ENCODE assay signal across 16 cellular contexts in the genomic region with DNA sequence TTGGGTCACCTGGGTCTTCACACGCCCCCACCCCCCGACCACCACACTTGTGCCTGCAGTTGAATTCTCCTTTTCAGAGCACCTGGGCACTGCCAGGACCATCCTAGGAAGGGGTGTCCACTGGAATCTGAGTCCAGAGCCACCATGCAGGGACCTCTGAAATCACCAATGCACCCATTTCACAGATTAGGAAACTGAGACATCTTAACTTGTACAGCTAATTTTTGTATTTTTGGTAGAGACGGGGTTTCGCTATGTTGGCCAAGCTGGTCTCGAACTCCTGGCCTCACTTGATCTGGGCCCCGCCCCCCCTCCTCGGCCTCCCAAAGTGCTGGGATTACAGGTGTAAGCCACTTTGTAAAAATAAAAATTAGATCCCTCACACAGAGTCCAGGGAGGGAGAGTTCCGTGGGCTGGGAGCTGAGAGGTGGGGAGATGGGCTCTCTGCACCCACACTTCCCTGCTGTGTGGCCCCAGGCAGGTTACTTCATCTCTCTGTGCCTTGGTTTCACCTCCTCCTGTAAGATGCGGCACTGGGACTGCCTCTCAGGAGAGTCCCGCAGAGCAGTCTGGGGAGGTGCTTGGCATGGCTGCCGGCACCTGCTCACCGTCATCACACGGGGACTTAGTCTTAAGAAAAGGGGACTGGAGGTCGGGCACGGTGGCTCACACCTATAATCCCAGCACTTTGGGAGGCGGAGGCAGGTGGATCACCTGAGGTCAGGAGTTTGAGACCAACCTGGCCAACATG. TPM values are rescaled to one million over a fixed set of nuclear protein-coding genes. Genes with fewer than 3 reads are reported as not detected.
DNase-seq lines count a peak whose midpoint lies in the region; FAIRE-seq and TF ChIP-seq lines count a peak whose summit lies in the region.
"Had no signal": no experiment of that assay in that cellular context is flagged by ENCODE, and none has a peak within 500 bp of the region (broad histone marks: within the 10 kb centered on the region; RNA-seq: fewer than 3 reads in every experiment).

No MANE protein-coding gene starts in this region.

- no peak for FAIRE-seq in GM12891 (lab: Jason Lieb, UNC)
- FAIRE-seq: A204.1 had no signal

- H3K27me3 Mint-ChIP-seq in T-helper 1 cell treated with Interleukin-12 subunit alpha and Interleukin-12 subunit beta and Interleukin-4 antibody, amounts not matched to agents 30 μg/mL and 1 μg/mL, for 36 hours (ENCODE audit: low read depth) = peaks cover 4% of the 10 kb centered on the region
- H3K27me3 Mint-ChIP-seq in nephron progenitor cell (ENCODE audit: low read depth, poor library complexity) = peaks cover 13% of the 10 kb centered on the region
- H3K27me3 Mint-ChIP-seq: activated CD8-positive, alpha-beta T cell treated with anti-CD3 and anti-CD28 coated beads for 36 hours had no signal

- DNase-seq in T-helper 1 cell = no peak
- no peak for DNase-seq in GM12864 (ENCODE audit: low read depth)
- DNase-seq in nephron progenitor cell = no peak
- no peak for DNase-seq in Kasumi-1 (lab: John Stamatoyannopoulos, UW)
- no peak for DNase-seq in stimulated activated CD4-positive, alpha-beta T cell treated with anti-CD3 and anti-CD28 coated beads, Interleukin-1b, Interleukin-23, amount 100 ng/mL, for 48 hours
- no peak for DNase-seq in GM12891 (ENCODE audit: insufficient read length, low spot score)
- DNase-seq: cerebellar nuclear complex, NCI-H1417 treated with DMSO at 0.1 percent for 48 hours had no signal

- H3K4me1 Mint-ChIP-seq in T-helper 1 cell treated with Interleukin-12 subunit alpha and Interleukin-12 subunit beta and Interleukin-4 antibody, amounts not matched to agents 30 μg/mL and 1 μg/mL, for 36 hours (ENCODE audit: low read depth) = peaks cover 3% of the 10 kb centered on the region
- peaks cover 11% of the 10 kb centered on the region for H3K4me1 Mint-ChIP-seq in nephron progenitor cell

- no peak for TF ChIP-seq CTCF in GM12864 (IDR thresholded peaks at IDR 0.05; ENCODE audit: low read depth, low read length, missing control alignments)
- no peak for TF ChIP-seq CTCF in VCaP (conservative IDR thresholded peaks at IDR 0.05)
- TF ChIP-seq CTCF in nephron progenitor cell (IDR thresholded peaks at IDR 0.05) = no peak

- no peaks in the 10 kb centered on the region for H3K9me3 Mint-ChIP-seq in T-helper 1 cell treated with Interleukin-12 subunit alpha and Interleukin-12 subunit beta and Interleukin-4 antibody, amounts not matched to agents 30 μg/mL and 1 μg/mL, for 36 hours
- H3K9me3 Mint-ChIP-seq in nephron progenitor cell = no peaks in the 10 kb centered on the region
- H3K9me3 Mint-ChIP-seq: activated CD8-positive, alpha-beta T cell treated with anti-CD3 and anti-CD28 coated beads for 36 hours had no signal

- no peaks in the 10 kb centered on the region for H3K36me3 Mint-ChIP-seq in T-helper 1 cell treated with Interleukin-12 subunit alpha and Interleukin-12 subunit beta and Interleukin-4 antibody, amounts not matched to agents 30 μg/mL and 1 μg/mL, for 36 hours (ENCODE audit: low read depth)
- no peaks in the 10 kb centered on the region for H3K36me3 Mint-ChIP-seq in nephron progenitor cell (ENCODE audit: low read depth)

- H3K27ac Mint-ChIP-seq in T-helper 1 cell treated with Interleukin-12 subunit alpha and Interleukin-12 subunit beta and Interleukin-4 antibody, amounts not matched to agents 30 μg/mL and 1 μg/mL, for 36 hours = no peak overlapping the region
- H3K27ac Mint-ChIP-seq in nephron progenitor cell = peak overlapping the region; percentile 83
- H3K27ac Mint-ChIP-seq: activated CD8-positive, alpha-beta T cell treated with anti-CD3 and anti-CD28 coated beads for 36 hours had no signal

- peak overlapping the region; percentile 43; the same call in 1 of the 2 replicates for H3K4me3 ChIP-seq in GM12864 (ENCODE audit: low read depth, low read length)
- H3K4me3 ChIP-seq: uterus had no signal

- peak overlapping the region; percentile 26 for H3K4me3 Mint-ChIP-seq in T-helper 1 cell treated with Interleukin-12 subunit alpha and Interleukin-12 subunit beta and Interleukin-4 antibody, amounts not matched to agents 30 μg/mL and 1 μg/mL, for 36 hours
- no peak overlapping the region for H3K4me3 Mint-ChIP-seq in nephron progenitor cell

- peak overlapping the region; percentile 37; the same call in 1 of the 2 replicates for H3K27ac ChIP-seq in VCaP
- H3K27ac ChIP-seq: gastrocnemius medialis, neutrophil, sigmoid colon, uterus had no signal

- no peak for TF ChIP-seq POLR2A in GM12891 (IDR thresholded peaks at IDR 0.05; ENCODE audit: low read depth, low read length)

TF ChIP-seq in GM12891, 5 proteins besides CTCF, POLR2A, EP300 and RAD21:
- TF ChIP-seq SPI1 (IDR thresholded peaks at IDR 0.05; ENCODE audit: low read depth, low read length) (no peak), TAF1 (IDR thresholded peaks at IDR 0.05; ENCODE audit: low read depth, low read length) (no peak), POU2F2 (IDR thresholded peaks at IDR 0.05; ENCODE audit: low read depth, low read length) (no peak)

RNA-seq across cellular contexts. Expression of a gene that starts 45.9 kb away (rescaled TPM):
- 10.3 TPM for polyA plus RNA-seq in GM12891 (2012; ENCODE audit: low read depth, missing spikeins)

RNA-seq across cellular contexts. Expression of a gene that starts 50.9 kb away (rescaled TPM):
- 16.5 TPM for polyA plus RNA-seq in GM12891 (2012; ENCODE audit: low read depth, missing spikeins)
